Comparison of ENCODE assay signal across 1 cellular context in genomic region chr1:29521846-29522580, GRCh38.
TF ChIP-seq lines count a peak whose summit lies in the region.

No MANE protein-coding gene starts in this region.

TF ChIP-seq in GM23338, 12 proteins besides CTCF, POLR2A, EP300 and RAD21:
- TF ChIP-seq REST (IDR thresholded peaks at IDR 0.05; ENCODE audit: unreplicated experiment) (no peak), STAT1 (IDR thresholded peaks at IDR 0.05; ENCODE audit: unreplicated experiment) (no peak), ZNF114 (CRISPR knock-in tag; IDR thresholded peaks at IDR 0.05) (no peak), EZH2phosphoT487 (IDR thresholded peaks at IDR 0.05; ENCODE audit: unreplicated experiment) (no peak), JUNB (IDR thresholded peaks at IDR 0.05; ENCODE audit: unreplicated experiment) (no peak), NANOG (IDR thresholded peaks at IDR 0.05; ENCODE audit: borderline replicate concordance) (no peak), EZH2 (IDR thresholded peaks at IDR 0.05; ENCODE audit: low read depth, unreplicated experiment) (no peak), ZNF462 (CRISPR knock-in tag; IDR thresholded peaks at IDR 0.05) (no peak), ETS1 (IDR thresholded peaks at IDR 0.05) (no peak), CREB1 (CRISPR knock-in tag; IDR thresholded peaks at IDR 0.05; ENCODE audit: low read depth) (no peak)
